21 cellular contexts compared by ENCODE assay signal in the genomic region with DNA sequence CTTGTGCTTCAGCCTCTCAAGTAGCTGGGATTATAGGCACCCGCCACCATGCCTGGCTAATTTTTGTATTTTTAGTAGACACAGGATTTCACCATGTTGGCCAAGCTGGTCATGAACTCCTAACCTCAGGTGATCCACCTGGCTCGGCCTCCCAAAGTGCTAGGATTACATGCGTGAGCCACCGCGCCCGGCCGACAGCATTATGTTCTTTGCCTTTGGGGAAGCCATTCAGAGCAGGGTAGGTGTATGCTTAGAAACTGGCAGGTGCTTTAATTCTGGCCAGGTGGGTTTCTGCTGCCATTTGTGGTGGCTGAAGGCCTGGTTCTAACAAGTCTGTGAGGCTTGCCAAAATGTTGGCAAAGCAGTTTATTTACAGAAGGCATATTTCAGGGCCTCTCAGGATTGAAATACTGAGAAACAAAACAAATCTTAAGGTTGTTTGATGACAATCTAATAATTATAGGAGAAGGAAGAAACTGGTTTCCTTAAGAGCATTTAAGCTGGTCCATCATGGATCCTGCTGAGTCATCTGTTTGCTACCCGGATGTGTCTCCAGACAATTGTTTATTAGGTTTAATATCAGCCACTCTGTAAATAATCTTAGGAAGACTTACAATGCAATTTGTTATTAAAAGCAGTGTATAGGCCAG. TPM values are rescaled to one million over a fixed set of nuclear protein-coding genes. Genes with fewer than 3 reads are reported as not detected.
A peak's percentile ranks its signal among the peaks of the same experiment; 100 is the strongest.
DNase-seq lines count a peak whose midpoint lies in the region; ATAC-seq and TF ChIP-seq lines count a peak whose summit lies in the region.
"Had no signal": no experiment of that assay in that cellular context is flagged by ENCODE, and none has a peak within 500 bp of the region (broad histone marks: within the 10 kb centered on the region; RNA-seq: fewer than 3 reads in every experiment).

No MANE protein-coding gene starts in this region.

- H3K27ac Mint-ChIP-seq in activated T-cell treated with anti-CD3 and anti-CD28 coated beads, Interleukin-2, amount 50 U/mL, for 24 hours, result peak overlapping the region; percentile 60
- peak overlapping the region; percentile 18 for H3K27ac Mint-ChIP-seq in endothelial cell (ENCODE audit: unreplicated experiment)
- H3K27ac Mint-ChIP-seq in natural killer cell treated with Interleukin-12 subunit alpha and Interleukin-12 subunit beta and Interleukin-15 and Interleukin-18, amount 100 ng/mL, for 72 hours, result peak overlapping the region; percentile 33 to 75
- H3K27ac Mint-ChIP-seq: activated CD4-positive, alpha-beta T cell treated with anti-CD3 and anti-CD28 coated beads, Interleukin-2, amount 10 ng/mL, durations not matched to agents 24 days and 14 days had no signal

- H3K27me3 Mint-ChIP-seq in activated T-cell treated with anti-CD3 and anti-CD28 coated beads, Interleukin-2, amount 50 U/mL, for 24 hours, result no peaks in the 10 kb centered on the region
- no peaks in the 10 kb centered on the region for H3K27me3 Mint-ChIP-seq in activated T-cell treated with anti-CD3 and anti-CD28 coated beads, Interleukin-2, amount 50 U/mL, for 4 hours (ENCODE audit: low read depth)
- H3K27me3 Mint-ChIP-seq in endothelial cell (ENCODE audit: unreplicated experiment), result peaks cover 3% of the 10 kb centered on the region
- no peaks in the 10 kb centered on the region for H3K27me3 Mint-ChIP-seq in natural killer cell treated with Interleukin-12 subunit alpha and Interleukin-12 subunit beta and Interleukin-15 and Interleukin-18, amount 100 ng/mL, for 72 hours
- H3K27me3 Mint-ChIP-seq: activated CD4-positive, alpha-beta T cell treated with anti-CD3 and anti-CD28 coated beads, Interleukin-2, amount 10 ng/mL, durations not matched to agents 24 days and 14 days had no signal

- ATAC-seq in activated T-cell treated with anti-CD3 and anti-CD28 coated beads, Interleukin-2, amount 50 U/mL, for 4 hours, result no peak
- ATAC-seq in natural killer cell treated with Interleukin-12 subunit alpha and Interleukin-12 subunit beta and Interleukin-15 and Interleukin-18, amount 100 ng/mL, for 72 hours, result no peak
- ATAC-seq in sciatic nerve, result no peak
- ATAC-seq: CD8-positive, alpha-beta T cell; upper lobe of right lung had no signal

- no peak overlapping the region for H3K4me3 Mint-ChIP-seq in activated T-cell treated with anti-CD3 and anti-CD28 coated beads, Interleukin-2, amount 50 U/mL, for 24 hours
- H3K4me3 Mint-ChIP-seq in activated T-cell treated with anti-CD3 and anti-CD28 coated beads, Interleukin-2, amount 50 U/mL, for 4 hours, result no peak overlapping the region
- H3K4me3 Mint-ChIP-seq in endothelial cell (ENCODE audit: unreplicated experiment), result peak overlapping the region; percentile 15
- no peak overlapping the region for H3K4me3 Mint-ChIP-seq in natural killer cell treated with Interleukin-12 subunit alpha and Interleukin-12 subunit beta and Interleukin-15 and Interleukin-18, amount 100 ng/mL, for 72 hours
- H3K4me3 Mint-ChIP-seq: activated CD4-positive, alpha-beta T cell treated with anti-CD3 and anti-CD28 coated beads, Interleukin-2, amount 10 ng/mL, durations not matched to agents 24 days and 14 days; CD8-positive, alpha-beta T cell had no signal

- peaks cover 94% of the 10 kb centered on the region for H3K36me3 Mint-ChIP-seq in activated T-cell treated with anti-CD3 and anti-CD28 coated beads, Interleukin-2, amount 50 U/mL, for 24 hours (ENCODE audit: low read depth)
- H3K36me3 Mint-ChIP-seq in activated T-cell treated with anti-CD3 and anti-CD28 coated beads, Interleukin-2, amount 50 U/mL, for 4 hours (ENCODE audit: insufficient read depth), result peaks cover 69% of the 10 kb centered on the region
- H3K36me3 Mint-ChIP-seq in endothelial cell (ENCODE audit: low read depth, unreplicated experiment), result peaks cover 78% of the 10 kb centered on the region
- peaks cover 61% of the 10 kb centered on the region for H3K36me3 Mint-ChIP-seq in natural killer cell treated with Interleukin-12 subunit alpha and Interleukin-12 subunit beta and Interleukin-15 and Interleukin-18, amount 100 ng/mL, for 72 hours

- intact Hi-C loops in sciatic nerve (cut with DNase I), result no loop called here

- H3K4me1 Mint-ChIP-seq in activated T-cell treated with anti-CD3 and anti-CD28 coated beads, Interleukin-2, amount 50 U/mL, for 24 hours (ENCODE audit: low read depth), result peaks cover 43% of the 10 kb centered on the region
- H3K4me1 Mint-ChIP-seq in activated T-cell treated with anti-CD3 and anti-CD28 coated beads, Interleukin-2, amount 50 U/mL, for 4 hours (ENCODE audit: low read depth), result peaks cover 40% of the 10 kb centered on the region
- H3K4me1 Mint-ChIP-seq in endothelial cell (ENCODE audit: unreplicated experiment), result peaks cover 55% of the 10 kb centered on the region
- H3K4me1 Mint-ChIP-seq in natural killer cell treated with Interleukin-12 subunit alpha and Interleukin-12 subunit beta and Interleukin-15 and Interleukin-18, amount 100 ng/mL, for 72 hours (ENCODE audit: low read depth in 2 of 2), result peaks cover 37 to 63% of the 10 kb centered on the region in 2 donors

- no peaks in the 10 kb centered on the region for H3K9me3 Mint-ChIP-seq in activated T-cell treated with anti-CD3 and anti-CD28 coated beads, Interleukin-2, amount 50 U/mL, for 24 hours
- H3K9me3 Mint-ChIP-seq in activated T-cell treated with anti-CD3 and anti-CD28 coated beads, Interleukin-2, amount 50 U/mL, for 4 hours, result no peaks in the 10 kb centered on the region
- no peaks in the 10 kb centered on the region for H3K9me3 Mint-ChIP-seq in endothelial cell (ENCODE audit: unreplicated experiment)
- no peaks in the 10 kb centered on the region for H3K9me3 Mint-ChIP-seq in natural killer cell treated with Interleukin-12 subunit alpha and Interleukin-12 subunit beta and Interleukin-15 and Interleukin-18, amount 100 ng/mL, for 72 hours
- H3K9me3 Mint-ChIP-seq: activated CD4-positive, alpha-beta T cell treated with anti-CD3 and anti-CD28 coated beads, Interleukin-2, amount 10 ng/mL, durations not matched to agents 24 days and 14 days; CD8-positive, alpha-beta T cell had no signal

- TF ChIP-seq CTCF in endothelial cell (IDR thresholded peaks at IDR 0.05; ENCODE audit: unreplicated experiment), result no peak

- no peak for DNase-seq in activated T-cell treated with anti-CD3 and anti-CD28 coated beads, Interleukin-2, amount 50 U/mL, for 24 hours
- no peak for DNase-seq in activated T-cell treated with anti-CD3 and anti-CD28 coated beads, Interleukin-2, amount 50 U/mL, for 4 hours
- DNase-seq in NCI-H2196 (lab: John Stamatoyannopoulos, UW; ENCODE audit: unreplicated experiment), result peak; percentile 89
- no peak for DNase-seq in endothelial cell (ENCODE audit: low spot score)
- DNase-seq in natural killer cell treated with Interleukin-12 subunit alpha and Interleukin-12 subunit beta and Interleukin-15 and Interleukin-18, amount 100 ng/mL, for 72 hours (ENCODE audit: low spot score), result no peak
- DNase-seq in NOMO-1 treated with dmso at 0.1 percent for 144 hours (lab: John Stamatoyannopoulos, UW; ENCODE audit: unreplicated experiment), result no peak
- no peak for DNase-seq in activated CD4-positive, CD25-positive, alpha-beta regulatory T cell treated with anti-CD3 and anti-CD28 coated beads, Interleukin-2, amount 50 U/mL, for 72 hours
- no peak for DNase-seq in sciatic nerve (ENCODE audit: low spot score)
- DNase-seq: activated CD4-positive, alpha-beta T cell treated with anti-CD3 and anti-CD28 coated beads, Interleukin-2, amount 10 ng/mL, durations not matched to agents 24 days and 14 days; CD8-positive, alpha-beta T cell; colonic mucosa; GDM1; SHP77 treated with DMSO at 0.1 percent for 48 hours; small intestine; stimulated activated naive CD4-positive, alpha-beta T cell; T1000; upper lobe of right lung had no signal

RNA-seq across cellular contexts. Expression of gene SLC20A1, which starts 16.0 kb away (rescaled TPM):
- 10 to 100 TPM; 68.2 to 79.7 (median 71.6) TPM for total RNA-seq in activated T-cell treated with anti-CD3 and anti-CD28 coated beads, Interleukin-2, amount 50 U/mL, for 4 hours
- total RNA-seq in endothelial cell (ENCODE audit: unreplicated experiment) (255 TPM), sciatic nerve (51.1 TPM)
- total RNA-seq in natural killer cell treated with Interleukin-12 subunit alpha and Interleukin-12 subunit beta and Interleukin-15 and Interleukin-18, amount 100 ng/mL, for 72 hours, result 100 to 1,000 TPM; 125 to 168 TPM

RNA-seq across cellular contexts. Expression of gene NT5DC4, which starts 59.0 kb away (rescaled TPM):
- not detected for total RNA-seq in activated T-cell treated with anti-CD3 and anti-CD28 coated beads, Interleukin-2, amount 50 U/mL, for 4 hours
- not detected for total RNA-seq in endothelial cell (ENCODE audit: unreplicated experiment)
- not detected for total RNA-seq in natural killer cell treated with Interleukin-12 subunit alpha and Interleukin-12 subunit beta and Interleukin-15 and Interleukin-18, amount 100 ng/mL, for 72 hours
- not detected for total RNA-seq in sciatic nerve
- total RNA-seq: activated CD4-positive, alpha-beta T cell treated with anti-CD3 and anti-CD28 coated beads, Interleukin-2, amount 10 ng/mL, durations not matched to agents 24 days and 14 days; CD8-positive, alpha-beta T cell; colonic mucosa; fibroblast of lung; H1; M059J; osteocyte; upper lobe of right lung had no signal
